8 cellular contexts compared by ENCODE assay signal in the genomic region with DNA sequence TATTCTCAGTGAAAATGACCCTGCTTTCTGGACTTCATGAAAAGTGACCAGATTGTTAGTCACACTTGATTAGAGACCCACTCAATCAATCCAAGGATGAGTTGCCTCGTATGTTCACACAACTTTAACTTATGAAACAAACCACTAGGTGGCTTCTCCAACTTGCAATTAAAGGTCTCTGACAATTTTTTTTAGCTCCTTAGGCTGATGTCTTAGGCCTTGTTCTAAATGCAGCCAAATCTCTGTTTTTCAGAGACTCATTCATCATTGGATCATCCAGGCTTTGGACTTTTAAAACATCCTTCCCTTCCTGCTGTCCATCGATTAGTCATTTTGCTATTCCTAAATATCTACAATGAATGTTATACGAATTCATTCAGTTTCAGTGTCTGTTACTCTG.
DNase-seq lines count a peak whose midpoint lies in the region; ATAC-seq, FAIRE-seq and TF ChIP-seq lines count a peak whose summit lies in the region.

No MANE protein-coding gene starts in this region.

- H3K4me1 ChIP-seq in OCI-LY3 (ENCODE audit: low read length), result peaks cover 6% of the 10 kb centered on the region
- no peaks in the 10 kb centered on the region for H3K4me1 ChIP-seq in endothelial cell of umbilical vein (ENCODE audit: control insufficient read depth, extremely low read depth, insufficient read depth, low read length)

- peaks cover 27% of the 10 kb centered on the region for H4K20me1 ChIP-seq in OCI-LY3 (ENCODE audit: insufficient read depth, low read length)
- H4K20me1 ChIP-seq in endothelial cell of umbilical vein (replicated peaks; ENCODE audit: control insufficient read depth, extremely low read depth, insufficient read depth, low read length), result no peaks in the 10 kb centered on the region

- H3K4me2 ChIP-seq in OCI-LY3 (ENCODE audit: low read length) (no peak overlapping the region), endothelial cell of umbilical vein (ENCODE audit: insufficient read depth, low read length) (no peak overlapping the region)

- no peak overlapping the region for H2AFZ ChIP-seq in OCI-LY3 (ENCODE audit: low read depth, low read length)
- H2AFZ ChIP-seq in endothelial cell of umbilical vein (ENCODE audit: low read depth, low read length), result no peak overlapping the region

- no peak overlapping the region for H3K27ac ChIP-seq in OCI-LY3 (ENCODE audit: low read length)
- H3K27ac ChIP-seq in endothelial cell of umbilical vein (ENCODE audit: insufficient read depth, low read depth, low read length), result no peak overlapping the region

- FAIRE-seq in GM19239 (lab: Jason Lieb, UNC) (peak; percentile 95), endothelial cell of umbilical vein (lab: Jason Lieb, UNC) (peak; percentile 70), frontal cortex (lab: Jason Lieb, UNC) (no peak)

- H3K27me3 ChIP-seq in OCI-LY3 (ENCODE audit: low read depth, low read length) (no peaks in the 10 kb centered on the region), endothelial cell of umbilical vein (ENCODE audit: control insufficient read depth in 2 of 2, insufficient read depth in 2 of 2, low read length in 2 of 2) (no peaks in the 10 kb centered on the region)

- H3K9ac ChIP-seq in OCI-LY3 (ENCODE audit: low read length) (no peak overlapping the region), endothelial cell of umbilical vein (replicated peaks; ENCODE audit: extremely low read depth, insufficient read depth, low read length) (no peak overlapping the region)

- H3K79me2 ChIP-seq in OCI-LY3 (ENCODE audit: low read length) (peaks cover 52% of the 10 kb centered on the region), endothelial cell of umbilical vein (ENCODE audit: control insufficient read depth, insufficient read depth, low read length) (no peaks in the 10 kb centered on the region)

- dilution Hi-C loops in endothelial cell of umbilical vein (cut with MboI; ENCODE audit: extremely low pct_ligation_motif_present, low sequenced_read_pairs), result no loop called here

- H3K36me3 ChIP-seq in OCI-LY3 (replicated peaks; ENCODE audit: low read depth, low read length), result peaks cover 15% of the 10 kb centered on the region
- no peaks in the 10 kb centered on the region for H3K36me3 ChIP-seq in endothelial cell of umbilical vein (ENCODE audit: control insufficient read depth in 2 of 2, extremely low read depth in 1 of 2, insufficient read depth in 2 of 2, low read length in 2 of 2)

- DNase-seq in Daoy (ENCODE audit: low read depth) (peak; percentile 15), GM19239 (ENCODE audit: insufficient read length, low spot score) (peak; percentile 14), endothelial cell of umbilical vein (ENCODE audit: low read depth, low spot score) (peak; percentile 52), pons (ENCODE audit: low spot score) (peak; percentile 60), frontal cortex (ENCODE audit: low spot score in 2 of 2) (no peak), hepatic stellate cell (ENCODE audit: low spot score) (no peak)

- CTCF ChIA-PET in endothelial cell of umbilical vein (lab: Charles Lee), result interaction anchor here (0.6 to 4.6 kb wide), 25 partner anchors 9 to 132 kb away, joined by 3 to 107 read pairs (median 6); a partner anchor contains a TSS

- POLR2A ChIA-PET in endothelial cell of umbilical vein (lab: Charles Lee), result no interaction called here

- intact Hi-C loops in endothelial cell of umbilical vein (cut with micrococcal nuclease), result loop anchor here (1.0 kb wide), 2 partner anchors 63 to 73 kb away; a partner anchor contains a TSS

- no peak overlapping the region for H3K4me3 ChIP-seq in OCI-LY3 (ENCODE audit: low read length)
- no peak overlapping the region for H3K4me3 ChIP-seq in endothelial cell of umbilical vein (replicated peaks in 1 of 3; ENCODE audit: insufficient read depth in 1 of 3, low read depth in 1 of 3, low read length in 3 of 3)

- H3K9me1 ChIP-seq in endothelial cell of umbilical vein (replicated peaks; ENCODE audit: control insufficient read depth, extremely low read depth, insufficient read depth, low read length), result no peaks in the 10 kb centered on the region

- TF ChIP-seq POLR2A in endothelial cell of umbilical vein (IDR thresholded peaks at IDR 0.05; ENCODE audit: low read depth, low read length), result no peak

- H3K9me3 ChIP-seq in OCI-LY3 (ENCODE audit: insufficient read depth, low read length), result no peaks in the 10 kb centered on the region
- no peaks in the 10 kb centered on the region for H3K9me3 ChIP-seq in endothelial cell of umbilical vein (replicated peaks; ENCODE audit: control insufficient read depth, insufficient read depth, low read length)

- TF ChIP-seq CTCF in OCI-LY3 (IDR thresholded peaks at IDR 0.05; ENCODE audit: low read depth, low read length), result peak; percentile 56
- peak; percentile 35 to 50 for TF ChIP-seq CTCF in endothelial cell of umbilical vein (IDR thresholded peaks at IDR 0.05; ENCODE audit: extremely low read depth in 1 of 2, insufficient read depth in 1 of 2, low read depth in 1 of 2, low read length in 2 of 2)

- peak; percentile 58 for ATAC-seq in HG03097 (IDR thresholded peaks at IDR 0.05; ENCODE audit: low FRiP score, unreplicated experiment)

- BruUV-seq in endothelial cell of umbilical vein (replicated peaks; lab: Mats Ljungman, UMichigan), result no TSS peak

TF ChIP-seq in endothelial cell of umbilical vein, 7 proteins besides CTCF, POLR2A, EP300 and RAD21:
- TF ChIP-seq POLR2AphosphoS5 (IDR thresholded peaks at IDR 0.05; ENCODE audit: insufficient read depth, low read depth, low read length) (no peak), EZH2 (IDR thresholded peaks at IDR 0.05; ENCODE audit: borderline replicate concordance, low read depth, low read length, severe bottlenecking) (no peak), GATA2 (IDR thresholded peaks at IDR 0.05; ENCODE audit: insufficient read depth, insufficient read length, low read depth, low read length) (no peak), MYC (IDR thresholded peaks at IDR 0.05; ENCODE audit: low read depth, low read length) (no peak), FOS (IDR thresholded peaks at IDR 0.05; ENCODE audit: borderline replicate concordance, insufficient read depth, low read length) (no peak), JUN (IDR thresholded peaks at IDR 0.05; ENCODE audit: borderline replicate concordance, insufficient read depth, insufficient read length, low read depth) (no peak)
- TF ChIP-seq, protein P1, sequence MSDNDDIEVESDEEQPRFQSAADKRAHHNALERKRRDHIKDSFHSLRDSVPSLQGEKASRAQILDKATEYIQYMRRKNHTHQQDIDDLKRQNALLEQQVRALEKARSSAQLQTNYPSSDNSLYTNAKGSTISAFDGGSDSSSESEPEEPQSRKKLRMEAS (IDR thresholded peaks at IDR 0.05; ENCODE audit: insufficient read depth, insufficient read length), result no peak

Comparison
In these comparisons a context has a peak if more than half of its experiments do, and no peak if none do; other contexts are left out.
1. DNase-seq: peak in Daoy (single experiment), GM19239 (single experiment), endothelial cell of umbilical vein (single experiment) and pons (single experiment); none in frontal cortex (0 of 2) and hepatic stellate cell (single experiment).